ENCODE assay signal across 21 cellular contexts in genomic region chr12:6860942-6861341, GRCh38.
"Had no signal": no experiment of that assay in that cellular context is flagged by ENCODE, and none has a peak within 500 bp of the region (broad histone marks: within the 10 kb centered on the region; RNA-seq: fewer than 3 reads in every experiment).

No MANE protein-coding gene starts in this region.

- H3K9me3 Mint-ChIP-seq: effector memory CD8-positive, alpha-beta T cell; memory B cell; naive B cell; nephron had no signal

- FAIRE-seq: endometrium, frontal cortex, keratinocyte, small intestine had no signal

- H3K27me3 Mint-ChIP-seq: effector memory CD8-positive, alpha-beta T cell; memory B cell; naive B cell had no signal

- ATAC-seq: effector memory CD8-positive, alpha-beta T cell; left lobe of liver; mucosa of descending colon; right lobe of liver had no signal

- H3K4me3 Mint-ChIP-seq: effector memory CD8-positive, alpha-beta T cell; memory B cell; nephron had no signal

- H3K4me1 Mint-ChIP-seq: nephron had no signal

- H3K27ac Mint-ChIP-seq: effector memory CD8-positive, alpha-beta T cell; memory B cell; naive B cell; nephron had no signal

- DNase-seq: cortex of kidney; effector memory CD8-positive, alpha-beta T cell; head of caudate nucleus; naive B cell; occipital lobe; ovary; small intestine; stimulated activated CD4-positive, alpha-beta T cell treated with anti-CD3 and anti-CD28 coated beads, Interleukin-15, amount 100 ng/mL, for 24 hours; stimulated activated CD4-positive, alpha-beta T cell treated with anti-CD3 and anti-CD28 coated beads, Interleukin-2, amount 100 ng/mL, for 48 hours; stimulated activated naive CD4-positive, alpha-beta T cell treated with Interleukin-2 at 50 U/mL for 16 hours; stomach; thyroid gland; trophoblast cell had no signal
